ENCODE assay signal across 15 cellular contexts in the genomic region with DNA sequence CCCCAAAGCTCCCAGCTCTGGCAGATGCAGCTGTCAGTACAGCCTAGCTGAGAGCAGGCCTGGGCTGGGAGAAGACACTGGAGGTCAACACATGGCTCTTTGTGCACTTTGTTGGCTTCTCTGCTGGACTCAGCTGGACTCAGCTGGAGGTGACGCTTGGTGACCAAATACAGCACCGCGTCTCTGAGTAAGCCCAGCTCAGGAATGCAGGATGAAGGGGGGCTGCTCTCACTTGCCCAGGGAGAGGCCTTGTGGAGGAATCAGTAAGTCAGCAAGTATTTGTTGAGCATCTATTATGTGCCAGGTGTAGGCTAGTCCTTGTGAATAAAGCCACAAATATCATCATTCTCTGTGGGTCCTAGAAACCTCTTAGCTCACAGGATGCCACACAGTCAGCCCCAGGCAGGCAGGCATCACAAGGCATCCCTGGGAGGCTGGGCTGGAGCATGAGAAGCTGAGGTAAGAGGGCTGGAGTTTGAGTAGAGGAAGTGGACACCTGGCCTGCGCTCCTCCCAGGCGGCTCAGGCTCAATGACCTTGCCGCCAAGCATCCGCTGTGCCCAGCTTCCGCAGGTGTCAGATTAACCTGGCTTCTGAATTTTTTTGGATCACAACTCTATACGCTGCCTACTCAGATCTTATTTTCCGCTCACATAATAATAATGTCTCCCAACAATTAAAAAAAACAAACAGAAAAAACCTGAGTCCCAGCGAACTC.
A peak's percentile ranks its signal among the peaks of the same experiment; 100 is the strongest.
DNase-seq lines count a peak whose midpoint lies in the region; ATAC-seq and TF ChIP-seq lines count a peak whose summit lies in the region.
"Had no signal": no experiment of that assay in that cellular context is flagged by ENCODE, and none has a peak within 500 bp of the region (broad histone marks: within the 10 kb centered on the region; RNA-seq: fewer than 3 reads in every experiment).

No MANE protein-coding gene starts in this region.

- CTCF ChIA-PET in WTC11 (lab: Charles Lee), result interaction anchor here (1.2 kb wide), 1 partner anchor 15 kb away, joined by 3 read pairs; no protein-coding TSS in a partner anchor

- no peak overlapping the region for H3K27ac ChIP-seq in GM23338 (ENCODE audit: low read depth)
- H3K27ac ChIP-seq in foreskin keratinocyte, result peak overlapping the region; percentile 43
- H3K27ac ChIP-seq in thyroid gland, result peak overlapping the region in 2 of 3 donors; percentile 18 to 70
- H3K27ac ChIP-seq: cardiac muscle cell, suprapubic skin had no signal

- H3K4me2 ChIP-seq in GM23338, result no peak overlapping the region

- no peak overlapping the region for H3K27ac Mint-ChIP-seq in GM23338
- no peak overlapping the region for H3K27ac Mint-ChIP-seq in WTC11
- H3K27ac Mint-ChIP-seq: activated CD4-positive, alpha-beta memory T cell treated with anti-CD3 and anti-CD28 coated beads for 36 hours had no signal

- no peaks in the 10 kb centered on the region for H4K20me1 ChIP-seq in GM23338 (replicated peaks; ENCODE audit: insufficient read depth)

- TF ChIP-seq POLR2A in thyroid gland (IDR thresholded peaks at IDR 0.05), result no peak

- no peaks in the 10 kb centered on the region for H3K79me2 ChIP-seq in GM23338 (replicated peaks; ENCODE audit: insufficient read depth)

- H3K36me3 ChIP-seq in GM23338 (ENCODE audit: insufficient read depth) (no peaks in the 10 kb centered on the region), thyroid gland (no peaks in the 10 kb centered on the region)
- H3K36me3 ChIP-seq: cardiac muscle cell, suprapubic skin had no signal

- H3K4me1 Mint-ChIP-seq in GM23338, result no peaks in the 10 kb centered on the region; the same call in 2 of the 3 replicates
- H3K4me1 Mint-ChIP-seq in WTC11, result no peaks in the 10 kb centered on the region

- H3K9me2 ChIP-seq in GM23338 (ENCODE audit: insufficient read depth), result peaks cover 12% of the 10 kb centered on the region

- DNase-seq in GM23338 (ENCODE audit: low spot score) (no peak), WTC11 (ENCODE audit: low spot score) (no peak), foreskin keratinocyte (peak; percentile 89 to 95), thyroid gland (no peak), NCI-H524 treated with DMSO at 0.1 percent for 48 hours (lab: John Stamatoyannopoulos, UW) (no peak), COLO668 (lab: John Stamatoyannopoulos, UW; ENCODE audit: unreplicated experiment) (no peak)
- DNase-seq in central memory CD4-positive, alpha-beta T cell, result no peak
- DNase-seq: activated CD4-positive, alpha-beta memory T cell treated with anti-CD3 and anti-CD28 coated beads for 36 hours; activated effector memory CD4-positive, alpha-beta T cell treated with anti-CD3 and anti-CD28 coated beads, Interleukin-2, amount 50 U/mL, for 16 hours; DMS 273 treated with DMSO at 0.1 percent for 48 hours; GOT3 had no signal

- TF ChIP-seq CTCF in GM23338 (conservative IDR thresholded peaks at IDR 0.05; ENCODE audit: low read depth in 2 of 2) (no peak), WTC11 (IDR thresholded peaks at IDR 0.05) (no peak), foreskin keratinocyte (conservative IDR thresholded peaks at IDR 0.05) (no peak), thyroid gland (IDR thresholded peaks at IDR 0.05) (no peak)

- POLR2A ChIA-PET in WTC11 (lab: Charles Lee), result no interaction called here

- H2AFZ ChIP-seq in GM23338, result peak overlapping the region; percentile 66; the same call in 1 of the 2 replicates

- H3K27me3 ChIP-seq in GM23338 (ENCODE audit: insufficient read depth) (no peaks in the 10 kb centered on the region), foreskin keratinocyte (no peaks in the 10 kb centered on the region), thyroid gland (no peaks in the 10 kb centered on the region)
- H3K27me3 ChIP-seq: cardiac muscle cell, suprapubic skin had no signal

- H3F3A ChIP-seq in GM23338 (replicated peaks; ENCODE audit: low read depth), result no peaks in the 10 kb centered on the region

- H3K36me3 Mint-ChIP-seq in GM23338 (ENCODE audit: low read depth) (no peaks in the 10 kb centered on the region), WTC11 (no peaks in the 10 kb centered on the region)
- H3K36me3 Mint-ChIP-seq: activated CD4-positive, alpha-beta memory T cell treated with anti-CD3 and anti-CD28 coated beads for 36 hours had no signal

- no peaks in the 10 kb centered on the region for H3K9me3 ChIP-seq in thyroid gland
- H3K9me3 ChIP-seq: suprapubic skin had no signal

- H3K4me3 ChIP-seq in GM23338, result no peak overlapping the region
- H3K4me3 ChIP-seq in thyroid gland (replicated peaks in 1 of 3), result no peak overlapping the region
- H3K4me3 ChIP-seq: cardiac muscle cell, suprapubic skin had no signal

- no peak overlapping the region for H3K4me3 Mint-ChIP-seq in GM23338
- H3K4me3 Mint-ChIP-seq in WTC11, result no peak overlapping the region
- H3K4me3 Mint-ChIP-seq: activated CD4-positive, alpha-beta memory T cell treated with anti-CD3 and anti-CD28 coated beads for 36 hours; nephron had no signal

- ATAC-seq in GM23338 (no peak), WTC11 (peak; percentile 47; the same call in 1 of the 2 replicates), foreskin keratinocyte (peak; percentile 49)
- ATAC-seq: Panc1 had no signal

- peaks cover 2% of the 10 kb centered on the region for H3K27me3 Mint-ChIP-seq in GM23338 (ENCODE audit: insufficient read depth, low read depth, poor library complexity)
- H3K27me3 Mint-ChIP-seq in WTC11 (ENCODE audit: low read depth), result no peaks in the 10 kb centered on the region

- intact Hi-C loops in thyroid gland (cut with DNase I), result no loop called here

- no peaks in the 10 kb centered on the region for H3K4me1 ChIP-seq in GM23338 (ENCODE audit: insufficient read depth)
- no peaks in the 10 kb centered on the region for H3K4me1 ChIP-seq in foreskin keratinocyte
- peaks cover 5 to 15% of the 10 kb centered on the region in 2 donors for H3K4me1 ChIP-seq in thyroid gland
- H3K4me1 ChIP-seq: suprapubic skin had no signal

- 92 to 93% methylated on average over 11 of the region's 11 CpGs for WGBS in thyroid gland, 2 donors

- H3K9me3 Mint-ChIP-seq in GM23338, result no peaks in the 10 kb centered on the region; the same call in 2 of the 3 replicates
- H3K9me3 Mint-ChIP-seq in WTC11, result no peaks in the 10 kb centered on the region
- H3K9me3 Mint-ChIP-seq: activated CD4-positive, alpha-beta memory T cell treated with anti-CD3 and anti-CD28 coated beads for 36 hours; nephron had no signal

TF ChIP-seq in GM23338, 12 proteins besides CTCF, POLR2A, EP300 and RAD21 (continues in another document):
- TF ChIP-seq EZH2 (IDR thresholded peaks at IDR 0.05; ENCODE audit: low read depth, unreplicated experiment), result no peak
- no peak for TF ChIP-seq ZNF114 (CRISPR knock-in tag; IDR thresholded peaks at IDR 0.05)
- TF ChIP-seq EZH2phosphoT487 (IDR thresholded peaks at IDR 0.05; ENCODE audit: unreplicated experiment), result no peak
- no peak for TF ChIP-seq POLR2AphosphoS5 (IDR thresholded peaks at IDR 0.05; ENCODE audit: low read depth)

TF ChIP-seq in WTC11, 78 proteins besides CTCF, POLR2A, EP300 and RAD21:
- TF ChIP-seq, protein P1, sequence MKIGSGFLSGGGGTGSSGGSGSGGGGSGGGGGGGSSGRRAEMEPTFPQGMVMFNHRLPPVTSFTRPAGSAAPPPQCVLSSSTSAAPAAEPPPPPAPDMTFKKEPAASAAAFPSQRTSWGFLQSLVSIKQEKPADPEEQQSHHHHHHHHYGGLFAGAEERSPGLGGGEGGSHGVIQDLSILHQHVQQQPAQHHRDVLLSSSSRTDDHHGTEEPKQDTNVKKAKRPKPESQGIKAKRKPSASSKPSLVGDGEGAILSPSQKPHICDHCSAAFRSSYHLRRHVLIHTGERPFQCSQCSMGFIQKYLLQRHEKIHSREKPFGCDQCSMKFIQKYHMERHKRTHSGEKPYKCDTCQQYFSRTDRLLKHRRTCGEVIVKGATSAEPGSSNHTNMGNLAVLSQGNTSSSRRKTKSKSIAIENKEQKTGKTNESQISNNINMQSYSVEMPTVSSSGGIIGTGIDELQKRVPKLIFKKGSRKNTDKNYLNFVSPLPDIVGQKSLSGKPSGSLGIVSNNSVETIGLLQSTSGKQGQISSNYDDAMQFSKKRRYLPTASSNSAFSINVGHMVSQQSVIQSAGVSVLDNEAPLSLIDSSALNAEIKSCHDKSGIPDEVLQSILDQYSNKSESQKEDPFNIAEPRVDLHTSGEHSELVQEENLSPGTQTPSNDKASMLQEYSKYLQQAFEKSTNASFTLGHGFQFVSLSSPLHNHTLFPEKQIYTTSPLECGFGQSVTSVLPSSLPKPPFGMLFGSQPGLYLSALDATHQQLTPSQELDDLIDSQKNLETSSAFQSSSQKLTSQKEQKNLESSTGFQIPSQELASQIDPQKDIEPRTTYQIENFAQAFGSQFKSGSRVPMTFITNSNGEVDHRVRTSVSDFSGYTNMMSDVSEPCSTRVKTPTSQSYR (CRISPR knock-in tag; IDR thresholded peaks at IDR 0.05), result no peak
- no peak for TF ChIP-seq SMAD4 (CRISPR knock-in tag; IDR thresholded peaks at IDR 0.05)
- no peak for TF ChIP-seq ZBTB21 (CRISPR knock-in tag; IDR thresholded peaks at IDR 0.05; ENCODE audit: borderline replicate concordance)
- TF ChIP-seq, protein P2, sequence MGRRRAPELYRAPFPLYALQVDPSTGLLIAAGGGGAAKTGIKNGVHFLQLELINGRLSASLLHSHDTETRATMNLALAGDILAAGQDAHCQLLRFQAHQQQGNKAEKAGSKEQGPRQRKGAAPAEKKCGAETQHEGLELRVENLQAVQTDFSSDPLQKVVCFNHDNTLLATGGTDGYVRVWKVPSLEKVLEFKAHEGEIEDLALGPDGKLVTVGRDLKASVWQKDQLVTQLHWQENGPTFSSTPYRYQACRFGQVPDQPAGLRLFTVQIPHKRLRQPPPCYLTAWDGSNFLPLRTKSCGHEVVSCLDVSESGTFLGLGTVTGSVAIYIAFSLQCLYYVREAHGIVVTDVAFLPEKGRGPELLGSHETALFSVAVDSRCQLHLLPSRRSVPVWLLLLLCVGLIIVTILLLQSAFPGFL (CRISPR knock-in tag; IDR thresholded peaks at IDR 0.05; ENCODE audit: borderline replicate concordance), result no peak
- TF ChIP-seq, protein P3, sequence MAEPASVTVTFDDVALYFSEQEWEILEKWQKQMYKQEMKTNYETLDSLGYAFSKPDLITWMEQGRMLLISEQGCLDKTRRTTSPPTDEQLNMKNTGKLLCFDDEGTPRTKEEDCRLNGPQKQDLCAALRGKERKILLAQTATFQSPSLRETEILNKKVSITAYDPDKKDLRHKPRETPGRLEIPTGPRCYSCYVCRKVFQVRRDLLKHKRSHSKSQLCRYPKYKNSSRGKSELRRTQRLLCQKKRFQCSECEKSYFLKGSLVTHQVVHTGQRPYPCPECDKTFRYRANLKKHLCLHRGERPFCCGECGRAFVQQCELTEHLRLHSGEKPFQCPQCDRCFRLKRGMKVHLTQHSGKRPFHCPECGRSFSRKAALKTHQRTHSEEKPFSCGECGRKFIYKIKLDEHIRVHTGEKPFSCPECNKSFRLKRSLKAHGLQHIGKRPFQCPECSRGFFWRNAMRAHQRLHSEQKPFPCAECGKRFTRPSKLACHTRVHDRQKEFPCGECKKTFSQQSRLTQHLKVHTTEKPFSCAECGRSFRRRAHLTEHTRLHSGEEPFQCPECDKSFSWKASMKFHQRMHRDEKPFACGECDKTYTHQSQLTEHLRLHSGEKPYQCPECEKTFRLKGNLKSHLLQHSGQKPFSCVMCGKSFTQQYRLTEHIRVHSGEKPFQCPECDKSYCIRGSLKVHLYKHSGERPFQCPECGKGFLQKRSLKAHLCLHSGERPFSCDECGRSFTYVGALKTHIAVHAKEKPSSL (CRISPR knock-in tag; conservative IDR thresholded peaks at IDR 0.05), result no peak
TF ChIP-seq in WTC11: peak in this region for 0.

Comparison
In these comparisons a context has a peak if more than half of its experiments do, and no peak if none do; other contexts are left out.
1. DNase-seq: peak in foreskin keratinocyte (2 of 2); none in GM23338 (single experiment), WTC11 (single experiment), thyroid gland (0 of 2), central memory CD4-positive, alpha-beta T cell (single experiment), NCI-H524 treated with DMSO at 0.1 percent for 48 hours (single experiment) and COLO668 (single experiment).